In genomic region chr15:24746094-24746493, GRCh38 we compare ENCODE assay signal across 33 cellular contexts.
"Had no signal": no experiment of that assay in that cellular context is flagged by ENCODE, and none has a peak within 500 bp of the region (broad histone marks: within the 10 kb centered on the region; RNA-seq: fewer than 3 reads in every experiment).

No MANE protein-coding gene starts in this region.

- H3K4me3 ChIP-seq: adrenal gland, body of pancreas, breast epithelium, cardiac muscle cell had no signal

- H3K9me3 ChIP-seq: adrenal gland, body of pancreas had no signal

- H3K36me3 ChIP-seq: adrenal gland, brain microvascular endothelial cell, breast epithelium, cardiac muscle cell had no signal

- H3K4me1 ChIP-seq: adrenal gland, body of pancreas, breast epithelium had no signal

- ATAC-seq: activated CD8-positive, alpha-beta T cell treated with anti-CD3 and anti-CD28 coated beads for 36 hours; activated naive CD4-positive, alpha-beta T cell treated with anti-CD3 and anti-CD28 coated beads, Interleukin-2, amount 50 U/mL, for 72 hours; activated T-cell treated with anti-CD3 and anti-CD28 coated beads, Interleukin-2, amount 50 U/mL, for 4 hours; activated T-cell treated with anti-CD3 and anti-CD28 coated beads, Interleukin-2, amount 50 U/mL, for 72 hours; activated T-helper 17 cell treated with anti-CD3 and anti-CD28 coated beads, Interleukin-2, amount 50 U/mL, for 72 hours; body of pancreas had no signal

- H3K27ac ChIP-seq: adrenal gland, body of pancreas, brain microvascular endothelial cell, breast epithelium, cardiac muscle cell, VCaP had no signal

- H3K27me3 ChIP-seq: adrenal gland, body of pancreas, brain microvascular endothelial cell, breast epithelium, cardiac muscle cell had no signal

- DNase-seq: activated B cell treated with CpG ODN at 0.5 μM for 24 hours; activated CD4-positive, alpha-beta memory T cell treated with anti-CD3 and anti-CD28 coated beads for 36 hours; activated CD4-positive, alpha-beta T cell treated with anti-CD3 and anti-CD28 coated beads for 4 hours; activated CD4-positive, alpha-beta T cell treated with anti-CD3 and anti-CD28 coated beads, Interleukin-2, amount 10 ng/mL, durations not matched to agents 24 days and 14 days; activated CD4-positive, alpha-beta T cell treated with anti-CD3 and anti-CD28 coated beads, Interleukin-2, amount 50 U/mL, for 1 hour; activated CD4-positive, alpha-beta T cell treated with anti-CD3 and anti-CD28 coated beads, Interleukin-2, amount 50 U/mL, for 4 hours; activated CD4-positive, CD25-positive, alpha-beta regulatory T cell treated with anti-CD3 and anti-CD28 coated beads, Interleukin-2, amount 50 U/mL, for 72 hours; activated CD8-positive, alpha-beta memory T cell treated with anti-CD3 and anti-CD28 coated beads, Interleukin-2, amount 50 U/mL, for 4 hours; activated CD8-positive, alpha-beta T cell treated with anti-CD3 and anti-CD28 coated beads for 36 hours; activated effector memory CD4-positive, alpha-beta T cell treated with anti-CD3 and anti-CD28 coated beads, Interleukin-2, amount 50 U/mL, for 16 hours; activated gamma-delta T cell treated with Interleukin-2 at 50 U/mL for 16 hours; activated naive CD4-positive, alpha-beta T cell; activated naive CD4-positive, alpha-beta T cell treated with anti-CD3 and anti-CD28 coated beads for 36 hours; activated naive CD4-positive, alpha-beta T cell treated with anti-CD3 and anti-CD28 coated beads, Interleukin-2, amount 50 U/mL, for 16 hours; activated naive CD8-positive, alpha-beta T cell treated with anti-CD3 and anti-CD28 coated beads for 36 hours; activated T-cell treated with anti-CD3 and anti-CD28 coated beads for 4 hours; activated T-cell treated with anti-CD3 and anti-CD28 coated beads, Interleukin-2, amount 50 U/mL, for 1 hour; activated T-cell treated with anti-CD3 and anti-CD28 coated beads, Interleukin-2, amount 50 U/mL, for 4 hours; activated T-cell treated with anti-CD3 and anti-CD28 coated beads, Interleukin-2, amount 50 U/mL, for 72 hours; adrenal gland; amniotic stem cell; aorta; body of pancreas; brain microvascular endothelial cell; caudate nucleus; cerebellar nuclear complex; T-helper 2 cell; T-helper 9 cell had no signal
